ENCODE assay signal across 1 cellular context in genomic region chr16:67305216-67306071, GRCh38.
TF ChIP-seq lines count a peak whose summit lies in the region.

No MANE protein-coding gene starts in this region.

TF ChIP-seq in GM23338, 12 proteins besides CTCF, POLR2A, EP300 and RAD21:
- TF ChIP-seq REST (IDR thresholded peaks at IDR 0.05; ENCODE audit: unreplicated experiment) (no peak), EZH2phosphoT487 (IDR thresholded peaks at IDR 0.05; ENCODE audit: unreplicated experiment) (no peak), ZNF114 (CRISPR knock-in tag; IDR thresholded peaks at IDR 0.05) (no peak), ZNF331 (CRISPR knock-in tag; IDR thresholded peaks at IDR 0.05; ENCODE audit: low read depth) (no peak), JUNB (IDR thresholded peaks at IDR 0.05; ENCODE audit: unreplicated experiment) (no peak), NANOG (IDR thresholded peaks at IDR 0.05; ENCODE audit: borderline replicate concordance) (no peak)
